8 cellular contexts compared by ENCODE assay signal in the genomic region with DNA sequence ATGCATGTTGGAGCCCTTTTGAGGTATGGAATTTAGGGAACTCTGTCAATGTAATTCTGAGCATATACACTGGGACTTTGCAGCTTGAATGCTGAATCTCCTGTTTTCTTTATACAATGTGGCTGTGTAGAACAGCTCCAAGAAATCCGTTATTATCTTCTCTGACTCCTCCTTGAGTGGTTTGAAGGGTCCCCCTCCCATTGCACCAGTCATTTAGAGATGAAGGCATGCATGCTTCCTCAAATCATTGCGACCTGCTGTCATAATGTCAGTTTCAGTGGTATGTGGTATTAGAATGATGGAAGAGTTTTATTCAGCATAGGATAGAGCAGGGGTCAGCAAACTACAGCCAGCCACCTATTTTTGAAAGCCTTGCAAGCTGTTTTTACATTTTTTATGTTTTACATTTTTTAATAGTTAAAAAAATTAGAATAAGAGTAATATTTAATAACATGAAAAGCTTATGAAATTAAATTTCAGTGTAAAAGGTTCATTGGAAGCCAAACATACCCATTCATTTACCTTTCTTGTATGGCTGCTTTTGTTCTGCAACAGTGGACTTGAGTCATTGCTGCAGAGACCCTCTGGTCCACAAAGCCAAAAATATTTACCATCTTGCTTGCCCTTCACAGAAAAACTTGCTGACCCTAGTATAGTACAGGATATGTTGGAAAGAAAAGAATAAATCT. TPM values are rescaled to one million over a fixed set of nuclear protein-coding genes. Genes with fewer than 3 reads are reported as not detected.
DNase-seq lines count a peak whose midpoint lies in the region; ATAC-seq, FAIRE-seq and TF ChIP-seq lines count a peak whose summit lies in the region.

No MANE protein-coding gene starts in this region.

- WGBS in A549 (ENCODE audit: missing lambda C conversion rate), result 64% methylated on average over 2 of the region's 2 CpGs

- no peak for TF ChIP-seq POLR2A in A549 (IDR thresholded peaks at IDR 0.05; ENCODE audit: low read length)

- H3K27ac Mint-ChIP-seq in activated CD8-positive, alpha-beta T cell treated with anti-CD3 and anti-CD28 coated beads, Interleukin-2, amount 10 ng/mL, durations not matched to agents 7 days and 5 days, result peak overlapping the region; percentile 27

- H3K9me3 ChIP-seq in A549 (no peaks in the 10 kb centered on the region), tibial artery (no peaks in the 10 kb centered on the region), A673 (ENCODE audit: low read depth, low read length, poor library complexity, severe bottlenecking) (no peaks in the 10 kb centered on the region)

- TF ChIP-seq RAD21 in A549 (conservative IDR thresholded peaks at IDR 0.05 in 1 of 2, IDR thresholded peaks at IDR 0.05 in 1 of 2), result no peak

- CTCF ChIA-PET in A549 (lab: Yijun Ruan, JAX), result interaction anchor here (1.2 to 1.4 kb wide), 2 partner anchors 9 to 247 kb away, joined by 3 to 6 read pairs; partner anchors contain the start of gene STK17A
- CTCF ChIA-PET in activated CD8-positive, alpha-beta T cell treated with anti-CD3 and anti-CD28 coated beads, Interleukin-2, amount 10 ng/mL, durations not matched to agents 7 days and 5 days (lab: Charles Lee), result interaction anchor here (0.5 to 3.5 kb wide), 7 partner anchors 8 to 248 kb away, joined by 3 to 31 read pairs (median 3); partner anchors contain the start of gene STK17A
- CTCF ChIA-PET in A673 (lab: Charles Lee), result no interaction called here

- no peaks in the 10 kb centered on the region for H3K27me3 ChIP-seq in tibial artery
- no peaks in the 10 kb centered on the region for H3K27me3 ChIP-seq in A673 (replicated peaks; ENCODE audit: insufficient read depth, low read depth, low read length, poor library complexity)

- peak overlapping the region in 1 of 2 experiments; percentile 40; a peak in 3 of 6 replicates for H3K27ac ChIP-seq in A549
- H3K27ac ChIP-seq in tibial artery, result peak overlapping the region; percentile 43 to 47
- no peak overlapping the region for H3K27ac ChIP-seq in A673 (ENCODE audit: low read depth, low read length, poor library complexity, severe bottlenecking)

- H3K36me3 ChIP-seq in tibial artery (no peaks in the 10 kb centered on the region), A673 (ENCODE audit: insufficient read depth, low read length, poor library complexity, severe bottlenecking) (no peaks in the 10 kb centered on the region)

- TF ChIP-seq CTCF in A549 (IDR thresholded peaks at IDR 0.05) (no peak), tibial artery (IDR thresholded peaks at IDR 0.05) (no peak), A673 (conservative IDR thresholded peaks at IDR 0.05; ENCODE audit: low read depth, low read length) (no peak)

- H3K4me1 Mint-ChIP-seq in activated CD8-positive, alpha-beta T cell treated with anti-CD3 and anti-CD28 coated beads, Interleukin-2, amount 10 ng/mL, durations not matched to agents 7 days and 5 days (ENCODE audit: low read depth), result peaks cover 79% of the 10 kb centered on the region

- peaks cover 46% of the 10 kb centered on the region for H3K36me3 Mint-ChIP-seq in activated CD8-positive, alpha-beta T cell treated with anti-CD3 and anti-CD28 coated beads, Interleukin-2, amount 10 ng/mL, durations not matched to agents 7 days and 5 days (ENCODE audit: low read depth)

- H3K27me3 Mint-ChIP-seq in activated CD8-positive, alpha-beta T cell treated with anti-CD3 and anti-CD28 coated beads, Interleukin-2, amount 10 ng/mL, durations not matched to agents 7 days and 5 days (ENCODE audit: low read depth), result no peaks in the 10 kb centered on the region

- no peak for FAIRE-seq in A549 (lab: Jason Lieb, UNC)

- DNase-seq in A549 (ENCODE audit: low read depth in 1 of 2, low spot score in 1 of 2) (no peak), tibial artery (no peak), A673 (ENCODE audit: low spot score) (no peak), DMS53 (lab: John Stamatoyannopoulos, UW) (no peak), SW480 (ENCODE audit: low spot score) (no peak)
- DNase-seq in activated CD8-positive, alpha-beta T cell treated with anti-CD3 and anti-CD28 coated beads, Interleukin-2, amount 10 ng/mL, durations not matched to agents 7 days and 5 days, result peak; percentile 56

- BruUV-seq in A673 (replicated peaks; lab: Mats Ljungman, UMichigan), result no TSS peak

- ATAC-seq in A549 (peak in 1 of 2 experiments; percentile 29; a peak in 1 of 6 replicates), GM19035 (IDR thresholded peaks at IDR 0.05; ENCODE audit: unreplicated experiment) (peak; percentile 63), HG03097 (IDR thresholded peaks at IDR 0.05; ENCODE audit: low FRiP score, unreplicated experiment) (peak; percentile 53)
- ATAC-seq in activated CD8-positive, alpha-beta T cell treated with anti-CD3 and anti-CD28 coated beads, Interleukin-2, amount 10 ng/mL, durations not matched to agents 7 days and 5 days, result peak; percentile 29

- H3K4me3 ChIP-seq in A549, result no peak overlapping the region
- no peak overlapping the region for H3K4me3 ChIP-seq in tibial artery
- no peak overlapping the region for H3K4me3 ChIP-seq in A673 (ENCODE audit: low read depth, low read length, poor library complexity, severe bottlenecking)

- H3K4me3 Mint-ChIP-seq in activated CD8-positive, alpha-beta T cell treated with anti-CD3 and anti-CD28 coated beads, Interleukin-2, amount 10 ng/mL, durations not matched to agents 7 days and 5 days, result peak overlapping the region; percentile 28

- TF ChIP-seq EP300 in A549 (IDR thresholded peaks at IDR 0.05), result no peak

- POLR2A ChIA-PET in A549 (lab: Yijun Ruan, JAX), result interaction anchor here (2.0 kb wide), 1 partner anchor 8 kb away, joined by 18 read pairs; the partner anchor contains the start of gene STK17A
- POLR2A ChIA-PET in activated CD8-positive, alpha-beta T cell treated with anti-CD3 and anti-CD28 coated beads, Interleukin-2, amount 10 ng/mL, durations not matched to agents 7 days and 5 days (lab: Charles Lee), result interaction anchor here (0.8 to 1.8 kb wide), 3 partner anchors 8 to 58 kb away, joined by 3 to 15 read pairs (median 5); partner anchors contain the start of gene STK17A
- POLR2A ChIA-PET in A673 (lab: Charles Lee; ENCODE audit: low non-redundant PET), result interaction anchor here (0.6 kb wide), 1 partner anchor 8 kb away, joined by 3 read pairs; the partner anchor contains the start of gene STK17A

- H3K9me3 Mint-ChIP-seq in activated CD8-positive, alpha-beta T cell treated with anti-CD3 and anti-CD28 coated beads, Interleukin-2, amount 10 ng/mL, durations not matched to agents 7 days and 5 days (ENCODE audit: insufficient read depth), result no peaks in the 10 kb centered on the region

- intact Hi-C loops in tibial artery (cut with DNase I; ENCODE audit: low total_unique reads) (no loop called here), A673 (cut with micrococcal nuclease; ENCODE audit: unreplicated experiment) (no loop called here)

- H3K4me1 ChIP-seq in A549, result peaks cover 64% of the 10 kb centered on the region
- peaks cover 0 to 99% (median 24%) of the 10 kb centered on the region in 4 donors for H3K4me1 ChIP-seq in tibial artery
- H3K4me1 ChIP-seq in A673 (ENCODE audit: insufficient read depth, low read length, poor library complexity, severe bottlenecking), result peaks cover 27% of the 10 kb centered on the region

- peak overlapping the region; percentile 65 for H3K4me2 ChIP-seq in A549

TF ChIP-seq in A549, 52 proteins besides CTCF, POLR2A, EP300 and RAD21:
- no peak for TF ChIP-seq MAX (IDR thresholded peaks at IDR 0.05)
- TF ChIP-seq, protein P1, sequence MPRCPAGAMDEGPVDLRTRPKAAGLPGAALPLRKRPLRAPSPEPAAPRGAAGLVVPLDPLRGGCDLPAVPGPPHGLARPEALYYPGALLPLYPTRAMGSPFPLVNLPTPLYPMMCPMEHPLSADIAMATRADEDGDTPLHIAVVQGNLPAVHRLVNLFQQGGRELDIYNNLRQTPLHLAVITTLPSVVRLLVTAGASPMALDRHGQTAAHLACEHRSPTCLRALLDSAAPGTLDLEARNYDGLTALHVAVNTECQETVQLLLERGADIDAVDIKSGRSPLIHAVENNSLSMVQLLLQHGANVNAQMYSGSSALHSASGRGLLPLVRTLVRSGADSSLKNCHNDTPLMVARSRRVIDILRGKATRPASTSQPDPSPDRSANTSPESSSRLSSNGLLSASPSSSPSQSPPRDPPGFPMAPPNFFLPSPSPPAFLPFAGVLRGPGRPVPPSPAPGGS (IDR thresholded peaks at IDR 0.05), result no peak
- no peak for TF ChIP-seq ZSCAN20 (CRISPR knock-in tag; IDR thresholded peaks at IDR 0.05)
- no peak for TF ChIP-seq HDAC2 (IDR thresholded peaks at IDR 0.05)

RNA-seq across cellular contexts. Expression of gene STK17A, which starts 8.1 kb away (rescaled TPM):
- polyA plus RNA-seq in A549 (2011; rRNA removed) (20.2 and 27.3 TPM in 2 replicates), A549 (2017; fragmentation: RNase III; extraction: RNeasy Plus Mini Kit Qiagen cat#74134 plus additional on column Dnase treatment) (40.4 to 47.5 TPM (median 45.6 TPM) in 3 replicates)
- 7.2 and 8.7 TPM in 2 replicates for polyA plus RNA-seq in A549 (2012; cell fraction: cytosol; rRNA removed)
- polyA plus RNA-seq in A549 (2012; cell fraction: nucleus; rRNA removed), result 5.0 and 5.3 TPM in 2 replicates
- polyA minus RNA-seq in A549 (2011; rRNA and poly(A)+ RNA removed), result 4.4 and 5.1 TPM in 2 replicates
- 10 to 100 TPM; 67.9 to 69.0 TPM for total RNA-seq in activated CD8-positive, alpha-beta T cell treated with anti-CD3 and anti-CD28 coated beads, Interleukin-2, amount 10 ng/mL, durations not matched to agents 7 days and 5 days
- total RNA-seq in A673 (2021), result 17.1 and 27.3 TPM in 2 replicates
